Comparison of ENCODE assay signal across 2 cellular contexts in genomic region chr10:94997763-94998174, GRCh38.
TF ChIP-seq lines count a peak whose summit lies in the region.

No MANE protein-coding gene starts in this region.

TF ChIP-seq in GM23338, 12 proteins besides CTCF, POLR2A, EP300 and RAD21:
- TF ChIP-seq ETS1 (IDR thresholded peaks at IDR 0.05), result no peak
- no peak for TF ChIP-seq ZNF114 (CRISPR knock-in tag; IDR thresholded peaks at IDR 0.05)
- TF ChIP-seq REST (IDR thresholded peaks at IDR 0.05; ENCODE audit: unreplicated experiment), result no peak
- no peak for TF ChIP-seq EZH2 (IDR thresholded peaks at IDR 0.05; ENCODE audit: low read depth, unreplicated experiment)
- no peak for TF ChIP-seq NANOG (IDR thresholded peaks at IDR 0.05; ENCODE audit: borderline replicate concordance)
- no peak for TF ChIP-seq ZNF462 (CRISPR knock-in tag; IDR thresholded peaks at IDR 0.05)
- no peak for TF ChIP-seq ZNF331 (CRISPR knock-in tag; IDR thresholded peaks at IDR 0.05; ENCODE audit: low read depth)
- no peak for TF ChIP-seq EZH2phosphoT487 (IDR thresholded peaks at IDR 0.05; ENCODE audit: unreplicated experiment)

TF ChIP-seq in K562, 482 proteins besides CTCF, POLR2A, EP300 and RAD21:
- TF ChIP-seq PRDM10 (IDR thresholded peaks at IDR 0.05; ENCODE audit: partially characterized antibody) (peak; percentile 64), SMARCC2 (IDR thresholded peaks at IDR 0.05; ENCODE audit: low read depth) (no peak), HNRNPUL1 (IDR thresholded peaks at IDR 0.05; ENCODE audit: low read length) (no peak)
